Comparison of ENCODE assay signal across 1 cellular context in genomic region chr3:195270350-195271115, GRCh38.
TF ChIP-seq lines count a peak whose summit lies in the region.

No MANE protein-coding gene starts in this region.

TF ChIP-seq in IMR-90, 13 proteins besides CTCF, POLR2A, EP300 and RAD21 (continued from another document):
- TF ChIP-seq MAFK (IDR thresholded peaks at IDR 0.05; ENCODE audit: low read depth, low read length), result no peak
